Comparison of ENCODE assay signal across 11 cellular contexts in genomic region chr3:194872669-194872977, GRCh38.
A peak's percentile ranks its signal among the peaks of the same experiment; 100 is the strongest.
DNase-seq lines count a peak whose midpoint lies in the region; ATAC-seq and TF ChIP-seq lines count a peak whose summit lies in the region.
"Had no signal": no experiment of that assay in that cellular context is flagged by ENCODE, and none has a peak within 500 bp of the region (broad histone marks: within the 10 kb centered on the region; RNA-seq: fewer than 3 reads in every experiment).

No MANE protein-coding gene starts in this region.

- no peaks in the 10 kb centered on the region for H3K36me3 ChIP-seq in HUES6 (ENCODE audit: control insufficient read depth, insufficient read depth, low read length)
- H3K36me3 ChIP-seq: pancreas had no signal

- no peak overlapping the region for H3K27ac ChIP-seq in HUES6 (ENCODE audit: low read depth, low read length)

- peak; percentile 40 for DNase-seq in AG04449 (ENCODE audit: low read depth, low spot score)
- DNase-seq in astrocyte of the spinal cord (ENCODE audit: low read depth, low spot score) = peak; percentile 51
- peak; percentile 76 for DNase-seq in iris pigment epithelial cell (ENCODE audit: low read depth)
- DNase-seq in NCI-H146 (lab: John Stamatoyannopoulos, UW) = no peak
- no peak for DNase-seq in DMS79 treated with DMSO at 0.1 percent for 48 hours (lab: John Stamatoyannopoulos, UW)
- no peak for DNase-seq in pons (ENCODE audit: low spot score)
- DNase-seq: CD4-positive, alpha-beta memory T cell; NCI-H2107; pancreas had no signal

- H3K9ac ChIP-seq in HUES6 (ENCODE audit: low read length) = peak overlapping the region; percentile 42

- H3K9me3 ChIP-seq in HUES6 (ENCODE audit: control insufficient read depth, insufficient read depth, low read depth, low read length) = peaks cover 6% of the 10 kb centered on the region
- H3K9me3 ChIP-seq: pancreas had no signal

- H3K4me3 ChIP-seq in AG04449 (ENCODE audit: low read depth, low read length) (no peak overlapping the region), HUES6 (ENCODE audit: low read depth, low read length) (no peak overlapping the region; the same call in 1 of the 2 replicates), astrocyte of the spinal cord (ENCODE audit: low read depth, low read length) (no peak overlapping the region)
- H3K4me3 ChIP-seq: pancreas had no signal

- H3K4me1 ChIP-seq in HUES6 (ENCODE audit: control insufficient read depth, insufficient read depth, low read length) = peaks cover 30% of the 10 kb centered on the region

- TF ChIP-seq CTCF in AG04449 (IDR thresholded peaks at IDR 0.05; ENCODE audit: insufficient read depth, low read length, missing control alignments) (no peak), astrocyte of the spinal cord (IDR thresholded peaks at IDR 0.05; ENCODE audit: low read depth, low read length) (no peak)

- POLR2A ChIA-PET in AG04449 (lab: Yijun Ruan, JAX) = no interaction called here

- CTCF ChIA-PET in AG04449 (lab: Yijun Ruan, JAX) = interaction anchor here (1.2 kb wide), 1 partner anchor 13 kb away, joined by 3 read pairs; no protein-coding TSS in a partner anchor

- ATAC-seq in HG03097 (IDR thresholded peaks at IDR 0.05; ENCODE audit: low FRiP score, unreplicated experiment) = no peak

- in situ Hi-C loops in astrocyte of the spinal cord (cut with HindIII; ENCODE audit: low sequenced_read_pairs) = no loop called here

- no peaks in the 10 kb centered on the region for H3K27me3 ChIP-seq in HUES6 (ENCODE audit: control insufficient read depth, insufficient read depth, low read length)
- H3K27me3 ChIP-seq: pancreas had no signal

Comparison
In these comparisons a context has a peak if more than half of its experiments do, and no peak if none do; other contexts are left out.
1. DNase-seq: peak in AG04449 (single experiment), astrocyte of the spinal cord (single experiment) and iris pigment epithelial cell (single experiment); none in NCI-H146 (single experiment), DMS79 treated with DMSO at 0.1 percent for 48 hours (single experiment) and pons (single experiment).